12 cellular contexts compared by ENCODE assay signal in the genomic region with DNA sequence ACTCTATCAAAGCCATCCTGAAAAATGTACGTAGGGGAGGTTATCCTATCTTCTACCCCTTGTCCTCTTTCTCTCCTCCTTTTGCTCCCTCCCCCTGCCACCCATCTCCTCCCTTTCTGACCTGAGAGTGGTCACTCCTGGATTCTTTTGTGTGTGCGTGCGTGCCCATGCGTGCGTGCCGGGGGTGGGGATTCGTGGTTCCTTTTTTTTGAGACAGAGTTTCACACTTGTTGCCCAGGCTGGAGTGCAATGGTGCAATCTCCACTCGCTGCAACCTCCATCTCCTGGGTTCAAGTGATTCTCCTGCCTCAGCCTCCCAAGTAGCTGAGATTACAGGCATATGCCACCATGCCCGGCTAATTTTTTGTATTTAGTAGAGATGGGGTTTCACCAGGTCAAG. TPM values are rescaled to one million over a fixed set of nuclear protein-coding genes. Genes with fewer than 3 reads are reported as not detected.
DNase-seq lines count a peak whose midpoint lies in the region; ATAC-seq and TF ChIP-seq lines count a peak whose summit lies in the region.
"Not testable (repeated sequence)": the region's sequence is repeated elsewhere in the genome, so short reads cannot be mapped to it uniquely, and the experiment has no call there.
"Had no signal": no experiment of that assay in that cellular context is flagged by ENCODE, and none has a peak within 500 bp of the region (broad histone marks: within the 10 kb centered on the region; RNA-seq: fewer than 3 reads in every experiment).

No MANE protein-coding gene starts in this region.

- ATAC-seq in gastrocnemius medialis = not testable (repeated sequence)

- H3K9me3 ChIP-seq in esophagus muscularis mucosa; right atrium auricular region; neural progenitor cell (ENCODE audit: low read depth); gastrocnemius medialis; tibial artery: not testable (repeated sequence)

- H3K4me1 ChIP-seq in esophagus muscularis mucosa (peaks cover 92 to 100% (median 100%) of the 10 kb centered on the region in 4 donors), right atrium auricular region (peaks cover 0 to 82% of the 10 kb centered on the region in 2 donors), neural progenitor cell (peaks cover 15% of the 10 kb centered on the region), gastrocnemius medialis (peaks cover 70 to 72% of the 10 kb centered on the region in 2 donors), tibial artery (peaks cover 0 to 86% (median 57%) of the 10 kb centered on the region in 4 donors)

- intact Hi-C loops in esophagus muscularis mucosa (cut with DNase I); gastrocnemius medialis (cut with DNase I; ENCODE audit: low total_unique reads): not testable (repeated sequence)
- intact Hi-C loops in tibial artery (cut with DNase I; ENCODE audit: low total_unique reads) = loop anchor here (5.0 kb wide), 1 partner anchor 59 kb away; no protein-coding TSS in a partner anchor

- in situ Hi-C loops in gastrocnemius medialis (cut with MboI; ENCODE audit: low sequenced_read_pairs in 4 of 4) = loop anchor here in 2 of 4 donors (10.0 to 25.0 kb wide), 2 partner anchors 57 to 119 kb away; no protein-coding TSS in a partner anchor

- peaks cover 14% of the 10 kb centered on the region for H3K36me3 Mint-ChIP-seq in activated CD4-positive, alpha-beta T cell treated with anti-CD3 and anti-CD28 coated beads, Interleukin-2, amount 10 ng/mL, durations not matched to agents 7 days and 5 days (ENCODE audit: low read depth)
- not testable (repeated sequence) for H3K36me3 Mint-ChIP-seq in neural progenitor cell

- peaks cover 10 to 69% (median 38%) of the 10 kb centered on the region in 4 donors for H3K36me3 ChIP-seq in esophagus muscularis mucosa
- H3K36me3 ChIP-seq in right atrium auricular region = peaks cover 38% of the 10 kb centered on the region
- not testable (repeated sequence) for H3K36me3 ChIP-seq in neural progenitor cell, gastrocnemius medialis
- peaks cover 39 to 48% (median 45%) of the 10 kb centered on the region in 3 donors for H3K36me3 ChIP-seq in tibial artery

- H3K27ac ChIP-seq in esophagus muscularis mucosa (replicated peaks in 1 of 4) (peak overlapping the region; percentile 95 to 98 (median 96)), right atrium auricular region (peak overlapping the region; percentile 98), gastrocnemius medialis (peak overlapping the region; percentile 95 to 99 (median 98)), tibial artery (peak overlapping the region; percentile 9 to 84)
- H3K27ac ChIP-seq in neural progenitor cell = not testable (repeated sequence)

- H3K9me3 Mint-ChIP-seq in activated CD4-positive, alpha-beta T cell treated with anti-CD3 and anti-CD28 coated beads, Interleukin-2, amount 10 ng/mL, durations not matched to agents 7 days and 5 days; neural progenitor cell: not testable (repeated sequence)

- not testable (repeated sequence) for H3K4me2 ChIP-seq in neural progenitor cell

- POLR2A ChIA-PET in GM10248 (lab: Yijun Ruan, JAX) = interaction anchor here (0.8 kb wide), 1 partner anchor 25 kb away, joined by 3 read pairs; no protein-coding TSS in a partner anchor
- POLR2A ChIA-PET in activated CD4-positive, alpha-beta T cell treated with anti-CD3 and anti-CD28 coated beads, Interleukin-2, amount 10 ng/mL, durations not matched to agents 7 days and 5 days (lab: Charles Lee) = not testable (repeated sequence)

- H3K27me3 ChIP-seq in esophagus muscularis mucosa, right atrium auricular region, neural progenitor cell, gastrocnemius medialis, tibial artery: not testable (repeated sequence)

- H3K4me3 Mint-ChIP-seq in activated CD4-positive, alpha-beta T cell treated with anti-CD3 and anti-CD28 coated beads, Interleukin-2, amount 10 ng/mL, durations not matched to agents 7 days and 5 days = not testable (repeated sequence)
- peak overlapping the region; percentile 53 for H3K4me3 Mint-ChIP-seq in neural progenitor cell

- H3K79me2 ChIP-seq in neural progenitor cell (ENCODE audit: low read depth) = not testable (repeated sequence)

- not testable (repeated sequence) for H3K4me3 ChIP-seq in esophagus muscularis mucosa, right atrium auricular region, neural progenitor cell, gastrocnemius medialis, tibial artery

- not testable (repeated sequence) for TF ChIP-seq POLR2A in esophagus muscularis mucosa (IDR thresholded peaks at IDR 0.05; ENCODE audit: low read depth); gastrocnemius medialis (IDR thresholded peaks at IDR 0.05)

- not testable (repeated sequence) for H3K9ac ChIP-seq in neural progenitor cell

- TF ChIP-seq CTCF in GM10248 (IDR thresholded peaks at IDR 0.05; ENCODE audit: control extremely low read depth, extremely low read depth, low read depth, missing control alignments); esophagus muscularis mucosa (IDR thresholded peaks at IDR 0.05); right atrium auricular region (IDR thresholded peaks at IDR 0.05); neural progenitor cell (IDR thresholded peaks at IDR 0.05); gastrocnemius medialis (IDR thresholded peaks at IDR 0.05 in 4 of 5, conservative IDR thresholded peaks at IDR 0.05 in 1 of 5); tibial artery (IDR thresholded peaks at IDR 0.05): not testable (repeated sequence)

- H3K27me3 Mint-ChIP-seq in activated CD4-positive, alpha-beta T cell treated with anti-CD3 and anti-CD28 coated beads, Interleukin-2, amount 10 ng/mL, durations not matched to agents 7 days and 5 days; neural progenitor cell (ENCODE audit: insufficient read depth, low read depth): not testable (repeated sequence)

- H3F3A ChIP-seq in neural progenitor cell (ENCODE audit: low read depth) = peaks cover 19% of the 10 kb centered on the region

- WGBS in esophagus muscularis mucosa = 63% methylated on average over 9 of the region's 9 CpGs

- H3K4me1 Mint-ChIP-seq in activated CD4-positive, alpha-beta T cell treated with anti-CD3 and anti-CD28 coated beads, Interleukin-2, amount 10 ng/mL, durations not matched to agents 7 days and 5 days = peaks cover 13% of the 10 kb centered on the region
- peaks cover 30% of the 10 kb centered on the region for H3K4me1 Mint-ChIP-seq in neural progenitor cell

- H3K27ac Mint-ChIP-seq in activated CD4-positive, alpha-beta T cell treated with anti-CD3 and anti-CD28 coated beads, Interleukin-2, amount 10 ng/mL, durations not matched to agents 7 days and 5 days = peak overlapping the region; percentile 50
- H3K27ac Mint-ChIP-seq in neural progenitor cell = not testable (repeated sequence)

- CTCF ChIA-PET in GM10248 (lab: Yijun Ruan, JAX) = interaction anchor here (1.1 to 6.2 kb wide), 2 partner anchors 13 to 44 kb away, joined by 3 to 56 read pairs; a partner anchor contains a TSS
- CTCF ChIA-PET in activated CD4-positive, alpha-beta T cell treated with anti-CD3 and anti-CD28 coated beads, Interleukin-2, amount 10 ng/mL, durations not matched to agents 7 days and 5 days (lab: Charles Lee) = interaction anchor here (1.1 kb wide), 1 partner anchor 37 kb away, joined by 3 read pairs; no protein-coding TSS in a partner anchor

- TF ChIP-seq EP300 in esophagus muscularis mucosa (IDR thresholded peaks at IDR 0.05) = not testable (repeated sequence)

- H2AFZ ChIP-seq in neural progenitor cell (replicated peaks) = not testable (repeated sequence)

- DNase-seq in GM10248 (ENCODE audit: extremely low spot score) = peak; percentile 2
- peak; percentile 52 for DNase-seq in MV-4-11 (lab: John Stamatoyannopoulos, UW)
- not testable (repeated sequence) for DNase-seq in activated CD4-positive, alpha-beta T cell treated with anti-CD3 and anti-CD28 coated beads, Interleukin-2, amount 10 ng/mL, durations not matched to agents 7 days and 5 days; esophagus muscularis mucosa (ENCODE audit: extremely low spot score); right atrium auricular region (ENCODE audit: low spot score); neural progenitor cell (ENCODE audit: low spot score); gastrocnemius medialis; tibial artery

- peaks cover 15% of the 10 kb centered on the region for H4K20me1 ChIP-seq in neural progenitor cell (ENCODE audit: low read depth)

RNA-seq across cellular contexts. Expression of a gene that starts 8.0 kb away (rescaled TPM):
- total RNA-seq in activated CD4-positive, alpha-beta T cell treated with anti-CD3 and anti-CD28 coated beads, Interleukin-2, amount 10 ng/mL, durations not matched to agents 7 days and 5 days = 10 to 100 TPM; 38.5 to 46.9 TPM
- total RNA-seq in esophagus muscularis mucosa = 100 to 1,000 TPM in 3 of 4 donors, 10 to 100 TPM in 1; 68.9 to 159 (median 138) TPM
- total RNA-seq in right atrium auricular region = 100 to 1,000 TPM; 105 to 256 TPM
- total RNA-seq in neural progenitor cell (ENCODE audit: low replicate concordance) = 34.8 and 69.7 TPM in 2 replicates
- total RNA-seq in gastrocnemius medialis = 10 to 100 TPM; 18.3 to 95.5 (median 40.8) TPM

RNA-seq across cellular contexts. Expression of a gene that starts 14.7 kb away (rescaled TPM):
- not detected for total RNA-seq in activated CD4-positive, alpha-beta T cell treated with anti-CD3 and anti-CD28 coated beads, Interleukin-2, amount 10 ng/mL, durations not matched to agents 7 days and 5 days
- total RNA-seq in esophagus muscularis mucosa (not detected), right atrium auricular region (not detected), neural progenitor cell (ENCODE audit: low replicate concordance) (0.54 and 1.5 TPM in 2 replicates), gastrocnemius medialis (not detected)
- total RNA-seq: A172; CD4-positive, alpha-beta T cell; GM23248; HT-29 had no signal

RNA-seq across cellular contexts. Expression of a gene that starts 15.5 kb away (rescaled TPM):
- total RNA-seq in activated CD4-positive, alpha-beta T cell treated with anti-CD3 and anti-CD28 coated beads, Interleukin-2, amount 10 ng/mL, durations not matched to agents 7 days and 5 days = 100 to 1,000 TPM; 522 to 571 TPM
- total RNA-seq in esophagus muscularis mucosa (100 to 1,000 TPM; 356 to 729 (median 499) TPM), right atrium auricular region (100 to 1,000 TPM; 716 to 772 TPM), neural progenitor cell (ENCODE audit: low replicate concordance) (1,851 and 2,068 TPM in 2 replicates), gastrocnemius medialis (1,000 to 10,000 TPM in 2 of 4 donors, 100 to 1,000 TPM in 2; 878 to 1,576 (median 1,106) TPM)

RNA-seq across cellular contexts. Expression of a gene that starts 25.9 kb away (rescaled TPM):
- total RNA-seq in activated CD4-positive, alpha-beta T cell treated with anti-CD3 and anti-CD28 coated beads, Interleukin-2, amount 10 ng/mL, durations not matched to agents 7 days and 5 days = 10 to 100 TPM; 29.5 to 30.1 TPM
- 10 to 100 TPM; 22.8 to 37.9 (median 32.6) TPM for total RNA-seq in esophagus muscularis mucosa
- total RNA-seq in right atrium auricular region = 10 to 100 TPM; 23.0 to 23.7 TPM
- 33.9 and 47.0 TPM in 2 replicates for total RNA-seq in neural progenitor cell (ENCODE audit: low replicate concordance)
- 10 to 100 TPM; 14.9 to 35.9 (median 21.4) TPM for total RNA-seq in gastrocnemius medialis

RNA-seq across cellular contexts. Expression of a gene that starts 33.9 kb away (rescaled TPM):
- 10 to 100 TPM; 14.7 to 15.3 TPM for total RNA-seq in activated CD4-positive, alpha-beta T cell treated with anti-CD3 and anti-CD28 coated beads, Interleukin-2, amount 10 ng/mL, durations not matched to agents 7 days and 5 days
- total RNA-seq in esophagus muscularis mucosa = 10 to 100 TPM in 1 of 4 donors, 1 to 10 TPM in 3; 7.0 to 10.4 (median 8.5) TPM
- 1 to 10 TPM; 3.8 to 8.7 TPM for total RNA-seq in right atrium auricular region
- total RNA-seq in neural progenitor cell (ENCODE audit: low replicate concordance) = 5.1 and 15.5 TPM in 2 replicates
- total RNA-seq in gastrocnemius medialis = 10 to 100 TPM in 2 of 4 donors, 1 to 10 TPM in 2; 4.1 to 11.1 (median 10.0) TPM
